8 cellular contexts compared by ENCODE assay signal in genomic region chr14:21852061-21852664, GRCh38.
A peak's percentile ranks its signal among the peaks of the same experiment; 100 is the strongest.
DNase-seq lines count a peak whose midpoint lies in the region; ATAC-seq and TF ChIP-seq lines count a peak whose summit lies in the region.

No MANE protein-coding gene starts in this region.

- H3K9me2 ChIP-seq in Karpas-422 (replicated peaks; ENCODE audit: insufficient read depth, low read length): no peaks in the 10 kb centered on the region

- peak overlapping the region; percentile 81 for H3K27ac Mint-ChIP-seq in activated CD4-positive, alpha-beta T cell treated with anti-CD3 and anti-CD28 coated beads for 36 hours

- peak; percentile 73 for ATAC-seq in activated CD4-positive, alpha-beta T cell treated with anti-CD3 and anti-CD28 coated beads for 36 hours

- no peaks in the 10 kb centered on the region for H4K20me1 ChIP-seq in Karpas-422 (ENCODE audit: insufficient read depth, low read depth, low read length)

- no peak overlapping the region for H3K9ac ChIP-seq in Karpas-422 (ENCODE audit: low read length)
- H3K9ac ChIP-seq in colonic mucosa (ENCODE audit: low read depth in 2 of 2, low read length in 2 of 2): no peak overlapping the region

- H3K79me2 ChIP-seq in Karpas-422 (ENCODE audit: low read length): no peaks in the 10 kb centered on the region

- H3K4me1 ChIP-seq in Karpas-422 (ENCODE audit: low read length) (no peaks in the 10 kb centered on the region), colonic mucosa (no peaks in the 10 kb centered on the region), vagina (no peaks in the 10 kb centered on the region), ovary (ENCODE audit: insufficient read depth) (no peaks in the 10 kb centered on the region)

- H3K4me3 Mint-ChIP-seq in activated CD4-positive, alpha-beta T cell treated with anti-CD3 and anti-CD28 coated beads for 36 hours: peak overlapping the region; percentile 69

- H3K27me3 ChIP-seq in Karpas-422 (ENCODE audit: low read length) (no peaks in the 10 kb centered on the region), colonic mucosa (no peaks in the 10 kb centered on the region), vagina (no peaks in the 10 kb centered on the region), ovary (peaks cover 2% of the 10 kb centered on the region)

- H3K4me2 ChIP-seq in Karpas-422 (ENCODE audit: low read depth, low read length, poor library complexity, severe bottlenecking): no peak overlapping the region

- H3K36me3 ChIP-seq in Karpas-422 (ENCODE audit: insufficient read depth, low read length) (no peaks in the 10 kb centered on the region), colonic mucosa (no peaks in the 10 kb centered on the region), vagina (no peaks in the 10 kb centered on the region), ovary (no peaks in the 10 kb centered on the region)

- TF ChIP-seq CTCF in GM12873 (IDR thresholded peaks at IDR 0.05; ENCODE audit: insufficient read depth, low read depth, low read length, missing control alignments): peak; percentile 90
- peak; percentile 62 for TF ChIP-seq CTCF in colonic mucosa (IDR thresholded peaks at IDR 0.05)
- TF ChIP-seq CTCF in vagina (IDR thresholded peaks at IDR 0.05): peak in 1 of 3 experiments; percentile 16
- TF ChIP-seq CTCF in ovary (IDR thresholded peaks at IDR 0.05): no peak

- POLR2A ChIA-PET in activated CD4-positive, alpha-beta T cell treated with anti-CD3 and anti-CD28 coated beads for 36 hours (lab: Charles Lee): interaction anchor here (0.6 to 1.2 kb wide), 2 partner anchors 16 to 703 kb away, joined by 3 to 4 read pairs; no protein-coding TSS in a partner anchor

- no peak for TF ChIP-seq EP300 in ovary (IDR thresholded peaks at IDR 0.05)

- H3K27ac ChIP-seq in Karpas-422 (ENCODE audit: low read length) (no peak overlapping the region), colonic mucosa (no peak overlapping the region), vagina (no peak overlapping the region), ovary (no peak overlapping the region)

- H3K4me1 Mint-ChIP-seq in activated CD4-positive, alpha-beta T cell treated with anti-CD3 and anti-CD28 coated beads for 36 hours: peaks cover 14% of the 10 kb centered on the region

- DNase-seq in Karpas-422: peak; percentile 82
- DNase-seq in activated CD4-positive, alpha-beta T cell treated with anti-CD3 and anti-CD28 coated beads for 36 hours: peak; percentile 87
- DNase-seq in colonic mucosa: peak; percentile 51
- peak; percentile 56 for DNase-seq in mucosa of gallbladder (ENCODE audit: low spot score)
- DNase-seq in stimulated activated naive CD4-positive, alpha-beta T cell (lab: John Stamatoyannopoulos, UW): peak; percentile 36 to 75 (median 61)
- DNase-seq in vagina (ENCODE audit: extremely low spot score in 2 of 2): no peak
- no peak for DNase-seq in ovary

- CTCF ChIA-PET in activated CD4-positive, alpha-beta T cell treated with anti-CD3 and anti-CD28 coated beads for 36 hours (lab: Charles Lee): interaction anchor here (0.6 to 2.5 kb wide), 45 partner anchors 9 to 1033 kb away, joined by 3 to 33 read pairs (median 4); no protein-coding TSS in a partner anchor

- H3K36me3 Mint-ChIP-seq in activated CD4-positive, alpha-beta T cell treated with anti-CD3 and anti-CD28 coated beads for 36 hours (ENCODE audit: low read depth): peaks cover 31% of the 10 kb centered on the region

- no peaks in the 10 kb centered on the region for H3K9me3 Mint-ChIP-seq in activated CD4-positive, alpha-beta T cell treated with anti-CD3 and anti-CD28 coated beads for 36 hours (ENCODE audit: low read depth)

- peaks cover 8% of the 10 kb centered on the region for H3K27me3 Mint-ChIP-seq in activated CD4-positive, alpha-beta T cell treated with anti-CD3 and anti-CD28 coated beads for 36 hours

- H3K9me3 ChIP-seq in Karpas-422 (ENCODE audit: low read length): no peaks in the 10 kb centered on the region
- H3K9me3 ChIP-seq in colonic mucosa: no peaks in the 10 kb centered on the region
- no peaks in the 10 kb centered on the region for H3K9me3 ChIP-seq in vagina
- no peaks in the 10 kb centered on the region for H3K9me3 ChIP-seq in ovary

- no peak overlapping the region for H3K4me3 ChIP-seq in Karpas-422 (ENCODE audit: low read length)
- H3K4me3 ChIP-seq in colonic mucosa: no peak overlapping the region
- H3K4me3 ChIP-seq in vagina: no peak overlapping the region
- no peak overlapping the region for H3K4me3 ChIP-seq in ovary

- H2AFZ ChIP-seq in Karpas-422 (ENCODE audit: low read length): no peak overlapping the region

- intact Hi-C loops in activated CD4-positive, alpha-beta T cell treated with anti-CD3 and anti-CD28 coated beads for 36 hours (cut with DNase I, micrococcal nuclease): loop anchor here in 1 of 2 experiments (5.0 kb wide), 1 partner anchor 645 kb away; no protein-coding TSS in a partner anchor
- intact Hi-C loops in colonic mucosa (cut with DNase I) (no loop called here), vagina (cut with DNase I) (no loop called here), ovary (cut with DNase I) (no loop called here)

- WGBS in ovary, 3 donors: 19 to 30% (median 22%) methylated on average over 4 of the region's 4 CpGs

- TF ChIP-seq POLR2A in vagina (IDR thresholded peaks at IDR 0.05): no peak
- no peak for TF ChIP-seq POLR2A in ovary (IDR thresholded peaks at IDR 0.05)

Comparison
In these comparisons a context has a peak if more than half of its experiments do, and no peak if none do; other contexts are left out.
1. CTCF ChIP-seq: peak in GM12873 (single experiment) and colonic mucosa (single experiment); none in ovary (0 of 3).
2. DNase-seq: peak in Karpas-422 (single experiment), activated CD4-positive, alpha-beta T cell treated with anti-CD3 and anti-CD28 coated beads for 36 hours (single experiment), colonic mucosa (single experiment), mucosa of gallbladder (single experiment) and stimulated activated naive CD4-positive, alpha-beta T cell (6 of 6); none in vagina (0 of 2) and ovary (0 of 5).